9 cellular contexts compared by ENCODE assay signal in the genomic region with DNA sequence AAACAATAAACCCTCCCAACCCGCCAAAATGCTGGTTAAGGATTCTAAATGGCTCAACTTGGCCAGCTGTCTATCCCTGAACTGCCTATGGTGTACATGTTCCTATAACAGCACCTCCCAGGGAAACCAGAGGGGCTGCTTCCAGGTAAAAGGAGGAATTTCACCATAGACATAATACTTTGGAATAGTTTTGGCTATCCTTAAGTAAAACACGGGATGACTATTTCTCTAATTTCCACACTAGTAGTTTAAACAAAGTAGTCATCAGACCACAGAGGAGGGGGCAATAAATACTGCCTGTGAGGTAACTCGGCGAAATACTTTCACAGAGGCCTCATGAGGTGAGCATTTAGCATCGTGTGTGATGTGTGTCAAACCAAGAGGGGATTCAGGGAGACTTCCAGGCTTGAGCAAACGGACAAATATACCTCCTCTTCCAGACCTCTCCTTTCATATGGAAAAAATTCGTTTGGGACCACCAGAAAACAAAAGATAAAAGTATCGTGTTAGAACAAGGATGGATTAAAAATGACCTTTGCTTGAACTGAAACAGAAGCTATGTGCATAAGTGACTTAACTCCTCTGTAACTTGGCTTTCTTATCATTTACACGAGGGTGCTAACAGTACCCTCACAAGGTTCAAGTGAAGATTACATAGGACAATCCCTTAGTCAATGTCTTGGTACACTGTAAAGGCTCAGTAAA. TPM values are rescaled to one million over a fixed set of nuclear protein-coding genes. Genes with fewer than 3 reads are reported as not detected.
A peak's percentile ranks its signal among the peaks of the same experiment; 100 is the strongest.
DNase-seq lines count a peak whose midpoint lies in the region; ATAC-seq and TF ChIP-seq lines count a peak whose summit lies in the region.
"Had no signal": no experiment of that assay in that cellular context is flagged by ENCODE, and none has a peak within 500 bp of the region (broad histone marks: within the 10 kb centered on the region; RNA-seq: fewer than 3 reads in every experiment).

No MANE protein-coding gene starts in this region.

- H3K9ac ChIP-seq in HCT116 (ENCODE audit: low read length) (peak overlapping the region; percentile 80), smooth muscle cell (ENCODE audit: low read depth) (peak overlapping the region; percentile 99)

- H2AFZ ChIP-seq in HCT116 (ENCODE audit: low read depth, low read length, poor library complexity, severe bottlenecking), result no peak overlapping the region
- H2AFZ ChIP-seq in smooth muscle cell (ENCODE audit: low read depth), result peak overlapping the region; percentile 79

- BruUV-seq in HCT116 (replicated peaks; lab: Mats Ljungman, UMichigan), result no TSS peak

- H3K9me2 ChIP-seq in HCT116 (ENCODE audit: insufficient read depth), result no peaks in the 10 kb centered on the region

- DNase-seq in HCT116 (ENCODE audit: low read depth, low spot score) (no peak), WERI-Rb-1 (no peak), foreskin keratinocyte (no peak), smooth muscle cell (lab: John Stamatoyannopoulos, UW; ENCODE audit: unreplicated experiment) (no peak), DMS114 treated with DMSO at 0.1 percent for 48 hours (lab: John Stamatoyannopoulos, UW; ENCODE audit: unreplicated experiment) (no peak), T1000 (lab: John Stamatoyannopoulos, UW) (no peak)
- DNase-seq: activated effector memory CD4-positive, alpha-beta T cell treated with Interleukin-2 at 50 U/mL for 16 hours had no signal

- ATAC-seq in HCT116 (no peak), foreskin keratinocyte (no peak), HG03460 (IDR thresholded peaks at IDR 0.05; ENCODE audit: unreplicated experiment) (no peak), HG03439 (IDR thresholded peaks at IDR 0.05; ENCODE audit: unreplicated experiment) (no peak)

- peak overlapping the region; percentile 85 for H3K4me2 ChIP-seq in HCT116 (ENCODE audit: low read length)
- H3K4me2 ChIP-seq in smooth muscle cell, result peak overlapping the region; percentile 96

- RAD21 ChIA-PET in HCT116 (lab: Charles Lee; ENCODE audit: low non-redundant PET in 1 of 2, low total read pairs in 2 of 2, uncharacterized antibody in 2 of 2, unreplicated experiment in 2 of 2), result no interaction called here

- POLR2A ChIA-PET in HCT116 (lab: Charles Lee), result interaction anchor here (0.8 kb wide), 1 partner anchor 186 kb away, joined by 3 read pairs; no protein-coding TSS in a partner anchor

- WGBS in smooth muscle cell (ENCODE audit: low lambda C conversion rate), result 70% methylated on average over 9 of the region's 9 CpGs

- peaks cover 39% of the 10 kb centered on the region for H3K79me2 ChIP-seq in HCT116 (ENCODE audit: insufficient read depth, low read length)
- peaks cover 19% of the 10 kb centered on the region for H3K79me2 ChIP-seq in smooth muscle cell (ENCODE audit: low read depth)

- no peak for TF ChIP-seq CTCF in HCT116 (IDR thresholded peaks at IDR 0.05 in 2 of 3, conservative IDR thresholded peaks at IDR 0.05 in 1 of 3; ENCODE audit: borderline replicate concordance in 1 of 3, insufficient read depth in 1 of 3, low read depth in 2 of 3, low read length in 2 of 3)
- no peak for TF ChIP-seq CTCF in WERI-Rb-1 (IDR thresholded peaks at IDR 0.05; ENCODE audit: low read depth, low read length)
- TF ChIP-seq CTCF in foreskin keratinocyte (conservative IDR thresholded peaks at IDR 0.05), result no peak
- TF ChIP-seq CTCF in smooth muscle cell (IDR thresholded peaks at IDR 0.05; ENCODE audit: borderline replicate concordance, insufficient read depth, poor library complexity, severe bottlenecking), result no peak

- TF ChIP-seq POLR2A in HCT116 (IDR thresholded peaks at IDR 0.05; ENCODE audit: borderline replicate concordance, extremely low read depth, insufficient read depth, insufficient read length), result no peak

- CTCF ChIA-PET in HCT116 (lab: Charles Lee), result no interaction called here

- H3K4me3 ChIP-seq in HCT116 (replicated peaks in 1 of 2; ENCODE audit: low read depth in 1 of 2, low read length in 2 of 2) (peak overlapping the region; percentile 88 to 97), WERI-Rb-1 (ENCODE audit: low read depth, low read length) (peak overlapping the region; percentile 98), smooth muscle cell (peak overlapping the region; percentile 98)

- H3K27me3 ChIP-seq in HCT116 (ENCODE audit: insufficient read depth, low read length) (no peaks in the 10 kb centered on the region), WERI-Rb-1 (ENCODE audit: insufficient read depth, low read depth, severe bottlenecking) (no peaks in the 10 kb centered on the region), foreskin keratinocyte (no peaks in the 10 kb centered on the region), smooth muscle cell (ENCODE audit: low read depth) (no peaks in the 10 kb centered on the region)

- H3K9me3 ChIP-seq in HCT116 (ENCODE audit: control insufficient read depth in 1 of 2, insufficient read depth in 1 of 2, low read depth in 1 of 2, low read length in 2 of 2) (no peaks in the 10 kb centered on the region), WERI-Rb-1 (ENCODE audit: severe bottlenecking) (no peaks in the 10 kb centered on the region), smooth muscle cell (replicated peaks; ENCODE audit: low read depth) (no peaks in the 10 kb centered on the region)

- H3K27ac ChIP-seq in HCT116 (ENCODE audit: low read depth, low read length) (peak overlapping the region; percentile 93), WERI-Rb-1 (peak overlapping the region; percentile 99), foreskin keratinocyte (peak overlapping the region; percentile 80), smooth muscle cell (ENCODE audit: low read depth) (peak overlapping the region; percentile 98)

- H3F3A ChIP-seq in smooth muscle cell (ENCODE audit: low read depth), result no peaks in the 10 kb centered on the region

- TF ChIP-seq RAD21 in HCT116 (IDR thresholded peaks at IDR 0.05; ENCODE audit: low read depth), result no peak

- H3K36me3 ChIP-seq in HCT116 (ENCODE audit: control insufficient read depth in 1 of 2, insufficient read depth in 2 of 2, low read length in 2 of 2), result peaks cover 0 to 2% of the 10 kb centered on the region in 2 experiments; a peak in 1 of 4 replicates
- H3K36me3 ChIP-seq in WERI-Rb-1, result peaks cover 10% of the 10 kb centered on the region
- no peaks in the 10 kb centered on the region for H3K36me3 ChIP-seq in smooth muscle cell (ENCODE audit: low read depth)

- H3K4me1 ChIP-seq in HCT116 (ENCODE audit: control insufficient read depth in 1 of 2, insufficient read depth in 2 of 2, low read length in 2 of 2), result peaks cover 12 to 24% of the 10 kb centered on the region in 2 experiments
- no peaks in the 10 kb centered on the region for H3K4me1 ChIP-seq in foreskin keratinocyte
- peaks cover 19% of the 10 kb centered on the region for H3K4me1 ChIP-seq in smooth muscle cell (ENCODE audit: low read depth)

- intact Hi-C loops in HCT116 (cut with micrococcal nuclease), result no loop called here

- H4K20me1 ChIP-seq in HCT116 (ENCODE audit: insufficient read depth), result peaks cover 15% of the 10 kb centered on the region
- peaks cover 16% of the 10 kb centered on the region for H4K20me1 ChIP-seq in smooth muscle cell (ENCODE audit: low read depth)

TF ChIP-seq in HCT116, 20 proteins besides CTCF, POLR2A, EP300 and RAD21:
- TF ChIP-seq CBX3 (IDR thresholded peaks at IDR 0.05; ENCODE audit: low read depth) (no peak), ZNF274 (IDR thresholded peaks at IDR 0.05; ENCODE audit: low read depth, low read length) (no peak), SRF (IDR thresholded peaks at IDR 0.05; ENCODE audit: low read depth) (no peak), EZH2phosphoT487 (IDR thresholded peaks at IDR 0.05; ENCODE audit: borderline replicate concordance) (no peak)

RNA-seq across cellular contexts. Expression of a gene that starts 1.0 kb away (rescaled TPM):
- total RNA-seq in HCT116 (2021; ENCODE audit: unreplicated experiment), result 101 TPM
- polyA plus RNA-seq in HCT116 (2012), result 39.8 and 54.9 TPM in 2 replicates
- 84.4 and 87.5 TPM in 2 replicates for total RNA-seq in foreskin keratinocyte
- polyA plus RNA-seq in foreskin keratinocyte, result 30.8 and 37.7 TPM in 2 replicates
- 83.7 and 90.2 TPM in 2 replicates for total RNA-seq in smooth muscle cell
- polyA plus RNA-seq in smooth muscle cell, result 41.3 and 43.4 TPM in 2 replicates
